ENCODE assay signal across 24 cellular contexts in the genomic region with DNA sequence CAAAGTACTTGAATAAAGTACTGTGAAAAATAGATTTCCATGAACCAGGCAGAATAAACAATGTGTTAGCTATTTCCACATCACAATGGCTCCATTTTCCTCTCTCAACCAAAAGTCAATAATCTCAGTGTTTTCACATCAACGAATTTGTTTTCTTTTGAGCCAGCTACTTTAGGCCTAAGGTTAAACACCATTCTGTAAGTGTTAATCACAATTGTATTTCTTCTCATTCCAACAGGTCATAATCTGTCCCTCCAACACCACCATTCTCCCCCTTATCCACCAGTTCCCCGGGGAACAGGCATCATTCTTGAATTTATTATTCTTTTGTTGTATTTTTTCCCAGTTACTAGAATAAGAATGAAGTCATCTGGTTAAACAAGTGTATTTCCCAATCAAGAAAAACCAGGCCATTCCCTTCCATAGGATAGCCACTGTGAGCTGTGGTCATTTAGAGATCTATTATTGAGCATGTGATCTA.
DNase-seq lines count a peak whose midpoint lies in the region; ATAC-seq and TF ChIP-seq lines count a peak whose summit lies in the region.
"Had no signal": no experiment of that assay in that cellular context is flagged by ENCODE, and none has a peak within 500 bp of the region (broad histone marks: within the 10 kb centered on the region; RNA-seq: fewer than 3 reads in every experiment).

No MANE protein-coding gene starts in this region.

- intact Hi-C loops in MCF 10A (cut with micrococcal nuclease) (loop anchor here (1.0 kb wide), 1 partner anchor 106 kb away; no protein-coding TSS in a partner anchor), breast epithelium (cut with DNase I; ENCODE audit: low total_unique reads) (no loop called here), uterus (cut with DNase I; ENCODE audit: low total_unique reads) (no loop called here)

- CTCF ChIA-PET in MCF 10A (lab: Yijun Ruan, JAX): interaction anchor here (0.5 to 3.3 kb wide), 9 partner anchors 36 to 127 kb away, joined by 3 to 14 read pairs (median 7); a partner anchor contains a TSS

- ATAC-seq in activated CD4-positive, CD25-positive, alpha-beta regulatory T cell treated with anti-CD3 and anti-CD28 coated beads, Interleukin-2, amount 50 U/mL, for 24 hours: no peak
- no peak for ATAC-seq in GM21576 (IDR thresholded peaks at IDR 0.05; ENCODE audit: unreplicated experiment)
- ATAC-seq: activated CD8-positive, alpha-beta T cell treated with anti-CD3 and anti-CD28 coated beads, Interleukin-2, amount 10 ng/mL, durations not matched to agents 7 days and 5 days; natural killer cell had no signal

- H3K4me1 ChIP-seq in breast epithelium: no peaks in the 10 kb centered on the region
- no peaks in the 10 kb centered on the region for H3K4me1 ChIP-seq in uterus
- H3K4me1 ChIP-seq: parathyroid adenoma, upper lobe of left lung had no signal

- H3K9me3 Mint-ChIP-seq in MCF 10A (ENCODE audit: unreplicated experiment) (peaks cover 13% of the 10 kb centered on the region), nephron progenitor cell (no peaks in the 10 kb centered on the region)
- H3K9me3 Mint-ChIP-seq: CD4-positive, alpha-beta memory T cell had no signal

- TF ChIP-seq CTCF in MCF 10A (IDR thresholded peaks at IDR 0.05; ENCODE audit: unreplicated experiment) (no peak), breast epithelium (IDR thresholded peaks at IDR 0.05) (no peak), fibroblast of pulmonary artery (IDR thresholded peaks at IDR 0.05; ENCODE audit: low read length, missing control alignments) (no peak), nephron progenitor cell (IDR thresholded peaks at IDR 0.05) (no peak), uterus (IDR thresholded peaks at IDR 0.05) (no peak)

- H3K4me1 Mint-ChIP-seq in MCF 10A (ENCODE audit: insufficient read depth, unreplicated experiment) (peaks cover 20% of the 10 kb centered on the region), nephron progenitor cell (peaks cover 13% of the 10 kb centered on the region)
- H3K4me1 Mint-ChIP-seq: CD4-positive, alpha-beta memory T cell; mesothelial cell of epicardium; natural killer cell had no signal

- TF ChIP-seq POLR2A in breast epithelium (IDR thresholded peaks at IDR 0.05) (no peak), uterus (IDR thresholded peaks at IDR 0.05) (no peak)

- H3K27me3 Mint-ChIP-seq in MCF 10A (ENCODE audit: insufficient read depth, unreplicated experiment) (no peaks in the 10 kb centered on the region), nephron progenitor cell (ENCODE audit: low read depth, poor library complexity) (no peaks in the 10 kb centered on the region)

- no TSS peak for BruUV-seq in MCF 10A (replicated peaks; lab: Mats Ljungman, UMichigan)

- no peak overlapping the region for H3K27ac ChIP-seq in breast epithelium
- peak overlapping the region; percentile 27 to 36 for H3K27ac ChIP-seq in uterus
- H3K27ac ChIP-seq: parathyroid adenoma, upper lobe of left lung had no signal

- H3K36me3 Mint-ChIP-seq in MCF 10A (ENCODE audit: insufficient read depth, unreplicated experiment): no peaks in the 10 kb centered on the region
- no peaks in the 10 kb centered on the region for H3K36me3 Mint-ChIP-seq in nephron progenitor cell (ENCODE audit: low read depth)
- H3K36me3 Mint-ChIP-seq: brain; CD4-positive, alpha-beta memory T cell; mesothelial cell of epicardium; natural killer cell had no signal

- H3K36me3 ChIP-seq in breast epithelium (no peaks in the 10 kb centered on the region), uterus (no peaks in the 10 kb centered on the region)
- H3K36me3 ChIP-seq: upper lobe of left lung had no signal

- no peak overlapping the region for H3K4me3 Mint-ChIP-seq in MCF 10A (ENCODE audit: unreplicated experiment)
- H3K4me3 Mint-ChIP-seq in nephron progenitor cell: no peak overlapping the region
- H3K4me3 Mint-ChIP-seq: activated CD8-positive, alpha-beta T cell treated with anti-CD3 and anti-CD28 coated beads, Interleukin-2, amount 10 ng/mL, durations not matched to agents 7 days and 5 days; brain; CD4-positive, alpha-beta memory T cell; mesothelial cell of epicardium; natural killer cell had no signal

- H3K9me3 ChIP-seq in breast epithelium: no peaks in the 10 kb centered on the region
- H3K9me3 ChIP-seq in uterus: no peaks in the 10 kb centered on the region
- H3K9me3 ChIP-seq: upper lobe of left lung had no signal

- H3K27ac Mint-ChIP-seq in MCF 10A (ENCODE audit: low read depth, unreplicated experiment): peak overlapping the region; percentile 96
- peak overlapping the region; percentile 14 for H3K27ac Mint-ChIP-seq in nephron progenitor cell
- H3K27ac Mint-ChIP-seq: activated CD8-positive, alpha-beta T cell treated with anti-CD3 and anti-CD28 coated beads, Interleukin-2, amount 10 ng/mL, durations not matched to agents 7 days and 5 days; CD4-positive, alpha-beta memory T cell; natural killer cell had no signal

- peak; percentile 16 for DNase-seq in MCF 10A (ENCODE audit: unreplicated experiment)
- no peak for DNase-seq in breast epithelium (ENCODE audit: low spot score in 2 of 2)
- peak; percentile 16 for DNase-seq in fibroblast of pulmonary artery (ENCODE audit: low read depth)
- DNase-seq in nephron progenitor cell: no peak
- no peak for DNase-seq in uterus
- no peak for DNase-seq in middle frontal gyrus (ENCODE audit: extremely low spot score, low spot score)
- DNase-seq: activated CD4-positive, alpha-beta T cell treated with anti-CD3 and anti-CD28 coated beads for 1 hour; activated CD8-positive, alpha-beta T cell treated with anti-CD3 and anti-CD28 coated beads, Interleukin-2, amount 10 ng/mL, durations not matched to agents 7 days and 5 days; AML-193; CD4-positive, alpha-beta memory T cell; effector CD8-positive, alpha-beta T cell; glutamatergic neuron; IMR-90; natural killer cell; NCI-H1105 treated with DMSO at 0.1 percent for 48 hours; NCI-H2081 treated with DMSO at 0.1 percent for 48 hours; OCI-M1; stimulated activated CD4-positive, alpha-beta T cell treated with anti-CD3 and anti-CD28 coated beads, Interleukin-1b, Interleukin-23, amount 100 ng/mL, for 48 hours had no signal

- H3K4me3 ChIP-seq in breast epithelium (no peak overlapping the region), fibroblast of pulmonary artery (replicated peaks; ENCODE audit: low read depth, low read length) (no peak overlapping the region), uterus (no peak overlapping the region)
- H3K4me3 ChIP-seq: upper lobe of left lung had no signal

- POLR2A ChIA-PET in MCF 10A (lab: Yijun Ruan, JAX): interaction anchor here (0.7 to 5.7 kb wide), 18 partner anchors 8 to 127 kb away, joined by 3 to 73 read pairs (median 8); a partner anchor contains a TSS

- H3K27me3 ChIP-seq in breast epithelium (no peaks in the 10 kb centered on the region), uterus (no peaks in the 10 kb centered on the region)
- H3K27me3 ChIP-seq: upper lobe of left lung had no signal

Comparison
In these comparisons a context has a peak if more than half of its experiments do, and no peak if none do; other contexts are left out.
1. DNase-seq: peak in MCF 10A (single experiment) and fibroblast of pulmonary artery (single experiment); none in breast epithelium (0 of 2), nephron progenitor cell (single experiment), uterus (0 of 2) and middle frontal gyrus (single experiment).
2. H3K27ac ChIP-seq: peak in uterus (2 of 2); none in breast epithelium (0 of 2).